ENCODE assay signal across 20 cellular contexts in genomic region chrX:15269120-15269519, GRCh38. TPM values are rescaled to one million over a fixed set of nuclear protein-coding genes. Genes with fewer than 3 reads are reported as not detected.
DNase-seq lines count a peak whose midpoint lies in the region; ATAC-seq, FAIRE-seq and TF ChIP-seq lines count a peak whose summit lies in the region.
"Had no signal": no experiment of that assay in that cellular context is flagged by ENCODE, and none has a peak within 500 bp of the region (broad histone marks: within the 10 kb centered on the region; RNA-seq: fewer than 3 reads in every experiment).

No MANE protein-coding gene starts in this region.

- no peaks in the 10 kb centered on the region for H3K36me3 ChIP-seq in GM23248 (ENCODE audit: low read depth)
- H3K36me3 ChIP-seq in lower lobe of right lung, result no peaks in the 10 kb centered on the region
- H3K36me3 ChIP-seq: colonic mucosa, sigmoid colon, transverse colon had no signal

- H3K9me2 ChIP-seq in GM23248 (ENCODE audit: insufficient read depth), result no peaks in the 10 kb centered on the region

- H4K20me1 ChIP-seq in GM23248 (ENCODE audit: insufficient read depth), result no peaks in the 10 kb centered on the region

- H3K27me3 ChIP-seq in GM23248 (replicated peaks; ENCODE audit: insufficient read depth), result no peaks in the 10 kb centered on the region
- no peaks in the 10 kb centered on the region for H3K27me3 ChIP-seq in lower lobe of right lung (ENCODE audit: low read depth)
- H3K27me3 ChIP-seq in right cardiac atrium (ENCODE audit: control insufficient read depth, insufficient read depth), result no peaks in the 10 kb centered on the region
- H3K27me3 ChIP-seq: colonic mucosa, sigmoid colon, transverse colon had no signal

- H3K4me3 ChIP-seq in GM23248, result no peak overlapping the region
- H3K4me3 ChIP-seq in lower lobe of right lung, result no peak overlapping the region
- no peak overlapping the region for H3K4me3 ChIP-seq in right cardiac atrium (ENCODE audit: low read length)
- H3K4me3 ChIP-seq: colonic mucosa, transverse colon had no signal

- no peak for DNase-seq in GM23248
- DNase-seq in NCI-H748 treated with DMSO at 0.1 percent for 48 hours (lab: John Stamatoyannopoulos, UW), result peak; percentile 40
- no peak for DNase-seq in lower lobe of right lung
- DNase-seq in activated CD4-positive, alpha-beta T cell treated with anti-CD3 and anti-CD28 coated beads for 48 hours, result no peak
- no peak for DNase-seq in right cardiac atrium
- DNase-seq: activated CD4-positive, alpha-beta T cell treated with anti-CD3 and anti-CD28 coated beads, Interleukin-2, amount 10 ng/mL, durations not matched to agents 7 days and 5 days; immature natural killer cell; naive B cell; NCI-H1105 treated with DMSO at 0.1 percent for 48 hours; NCI-H524 treated with DMSO at 0.1 percent for 48 hours; sigmoid colon had no signal

- 89 to 100% methylated on average over 1 of the region's 1 CpG for WGBS in GM23248 (ENCODE audit: low coverage in 1 of 2, low lambda C conversion rate in 2 of 2, missing lambda C conversion rate in 2 of 2), 2 experiments
- whole genome bisulfite sequencing in right cardiac atrium, result 97% methylated on average over 1 of the region's 1 CpG

- no peak for TF ChIP-seq CTCF in lower lobe of right lung (IDR thresholded peaks at IDR 0.05)

- H3K9me3 ChIP-seq in GM23248 (ENCODE audit: low read depth), result no peaks in the 10 kb centered on the region
- no peaks in the 10 kb centered on the region for H3K9me3 ChIP-seq in lower lobe of right lung
- no peaks in the 10 kb centered on the region for H3K9me3 ChIP-seq in right cardiac atrium (ENCODE audit: control insufficient read depth, low read length)
- H3K9me3 ChIP-seq: colonic mucosa, sigmoid colon, transverse colon had no signal

- no peak overlapping the region for H2AFZ ChIP-seq in GM23248

- H3K4me2 ChIP-seq in GM23248 (ENCODE audit: unreplicated experiment), result peak overlapping the region; percentile 61

- 0 out of 2 replicates have a peak, but pooled peaks cover 3% of the 10 kb centered on the region for H3K4me1 ChIP-seq in GM23248 (ENCODE audit: insufficient read depth)
- no peaks in the 10 kb centered on the region for H3K4me1 ChIP-seq in lower lobe of right lung
- H3K4me1 ChIP-seq in right cardiac atrium (ENCODE audit: control insufficient read depth, insufficient read depth, low read length), result no peaks in the 10 kb centered on the region
- H3K4me1 ChIP-seq: colonic mucosa, sigmoid colon, transverse colon had no signal

- H3K27ac ChIP-seq in GM23248 (no peak overlapping the region), lower lobe of right lung (peak overlapping the region; percentile 64), right cardiac atrium (ENCODE audit: low read length) (no peak overlapping the region)
- H3K27ac ChIP-seq: colonic mucosa had no signal

- H3K9ac ChIP-seq in GM23248, result no peak overlapping the region

- no peak for ATAC-seq in lower lobe of right lung
- no peak for ATAC-seq in GM18873 (IDR thresholded peaks at IDR 0.05; ENCODE audit: low FRiP score, unreplicated experiment)
- no peak for ATAC-seq in right cardiac atrium
- ATAC-seq: stimulated activated memory B cell treated with anti-CD40 and anti-IgM and Interleukin-4, amounts not matched to agents 10 μg/mL and 1 μg/mL and 100 μg/mL, for 72 hours had no signal

- FAIRE-seq in colon (lab: Jason Lieb, UNC), result peak; percentile 10

- intact Hi-C loops in lower lobe of right lung (cut with DNase I), result no loop called here
- intact Hi-C loops in right cardiac atrium (cut with DNase I), result no loop called here

- in situ Hi-C loops in GM23248 (cut with MboI), result no loop called here

- no peaks in the 10 kb centered on the region for H3K79me2 ChIP-seq in GM23248 (ENCODE audit: insufficient read depth)

- no peaks in the 10 kb centered on the region for H3F3A ChIP-seq in GM23248 (ENCODE audit: insufficient read depth)

RNA-seq across cellular contexts. Expression of gene ASB9, which starts 0.8 kb away (rescaled TPM):
- 0.97 TPM in 1 of 2 replicates, not detected in the other for total RNA-seq in GM23248 (2014; rRNA removed; shearing (Covaris generic))
- 0.43 TPM in 1 of 2 replicates, not detected in the other for polyA plus RNA-seq in GM23248 (2016; fragmentation: Nextera tagmentation; extraction: Ambion mirVana)
- total RNA-seq in lower lobe of right lung, result 6.0 TPM
- 1 to 10 TPM in 2 of 4 donors, under 1 TPM in 2; 0.89 to 2.0 (median 1.3) TPM for total RNA-seq in right cardiac atrium
- 0.91 TPM for polyA plus RNA-seq in right cardiac atrium
- total RNA-seq: CD4-positive, alpha-beta memory T cell; osteocyte had no signal

RNA-seq across cellular contexts. Expression of gene ASB11, which starts 46.3 kb away (rescaled TPM):
- not detected in 2 replicates for total RNA-seq in GM23248 (2014; rRNA removed; shearing (Covaris generic))
- polyA plus RNA-seq in GM23248 (2016; fragmentation: Nextera tagmentation; extraction: Ambion mirVana) (not detected in 2 replicates), right cardiac atrium (34.2 TPM)
- total RNA-seq in lower lobe of right lung (not detected), right cardiac atrium (10 to 100 TPM; 45.0 to 92.4 (median 76.9) TPM)
- total RNA-seq: activated CD4-positive, alpha-beta T cell treated with anti-CD3 and anti-CD28 coated beads, Interleukin-2, amount 10 ng/mL, durations not matched to agents 7 days and 5 days; CD4-positive, alpha-beta memory T cell; Daoy; H4; osteocyte; sigmoid colon had no signal
- polyA plus RNA-seq: CD4-positive, alpha-beta memory T cell; immature natural killer cell had no signal

Comparison
In these comparisons a context has a peak if more than half of its experiments do, and no peak if none do; other contexts are left out.
1. RNA of gene ASB11, which starts 46.3 kb away (total RNA-seq): 45.0 to 92.4 TPM in right cardiac atrium; not detected in GM23248 and not detected in lower lobe of right lung (single experiment); every median in the first group is over 10 times any median in the second.